ENCODE assay signal across 19 cellular contexts in genomic region chr7:1234794-1235500, GRCh38. TPM values are rescaled to one million over a fixed set of nuclear protein-coding genes. Genes with fewer than 3 reads are reported as not detected.
DNase-seq lines count a peak whose midpoint lies in the region; ATAC-seq, FAIRE-seq and TF ChIP-seq lines count a peak whose summit lies in the region.
"Had no signal": no experiment of that assay in that cellular context is flagged by ENCODE, and none has a peak within 500 bp of the region (broad histone marks: within the 10 kb centered on the region; RNA-seq: fewer than 3 reads in every experiment).

No MANE protein-coding gene starts in this region.

- TF ChIP-seq POLR2A in spleen (IDR thresholded peaks at IDR 0.05), result no peak

- peaks cover 0 to 8% (median 0%) of the 10 kb centered on the region in 8 donors for H3K9me3 ChIP-seq in spleen
- H3K9me3 ChIP-seq: BLaER1, lower lobe of right lung, SJSA1 had no signal

- H3K4me3 ChIP-seq in spleen, result no peak overlapping the region
- H3K4me3 ChIP-seq: BLaER1, lower lobe of right lung, SJSA1 had no signal

- H3K4me1 ChIP-seq in spleen, result peaks cover 3 to 63% (median 29%) of the 10 kb centered on the region in 6 donors
- H3K4me1 ChIP-seq: BLaER1, SJSA1 had no signal

- intact Hi-C loops in spleen (cut with DNase I; ENCODE audit: low total_unique reads), result no loop called here

- peak overlapping the region; percentile 74 for H3K27ac Mint-ChIP-seq in stimulated activated naive CD8-positive, alpha-beta T cell treated with anti-CD3 and anti-CD28 coated beads, Interleukin-15, Interleukin-2, amounts not matched to agents 100 ng/mL and 50 ng/mL, for 24 hours
- H3K27ac Mint-ChIP-seq in T-helper 2 cell treated with Interferon-gamma antibody and Interleukin-4, amounts not matched to agents 5 μg/mL and 100 μg/mL, for 36 hours, result peak overlapping the region; percentile 87
- peak overlapping the region; percentile 93 for H3K27ac Mint-ChIP-seq in glutamatergic neuron (ENCODE audit: unreplicated experiment)

- H3K36me3 ChIP-seq in spleen, result no peaks in the 10 kb centered on the region
- H3K36me3 ChIP-seq: BLaER1, lower lobe of right lung, SJSA1 had no signal

- TF ChIP-seq CTCF in glutamatergic neuron (IDR thresholded peaks at IDR 0.05; ENCODE audit: partially characterized antibody, unreplicated experiment), result no peak
- no peak for TF ChIP-seq CTCF in spleen (IDR thresholded peaks at IDR 0.05 in 8 of 11, conservative IDR thresholded peaks at IDR 0.05 in 3 of 11)

- DNase-seq in stimulated activated naive CD8-positive, alpha-beta T cell treated with anti-CD3 and anti-CD28 coated beads, Interleukin-15, Interleukin-2, amounts not matched to agents 100 U/mL and 50 U/mL, for 24 hours, result no peak
- DNase-seq in T-helper 2 cell treated with Interferon-gamma antibody and Interleukin-4, amounts not matched to agents 5 μg/mL and 100 μg/mL, for 36 hours (ENCODE audit: low spot score), result no peak
- DNase-seq in glutamatergic neuron (peak; percentile 45), urothelium cell line (ENCODE audit: low spot score) (no peak), spleen (no peak), NCI-H2107 (lab: John Stamatoyannopoulos, UW) (no peak)
- no peak for DNase-seq in effector CD4-positive, alpha-beta T cell
- DNase-seq: activated CD4-positive, alpha-beta T cell treated with anti-CD3 and anti-CD28 coated beads for 4 hours; amniotic stem cell; head of caudate nucleus; lower lobe of right lung; NCI-H1092 treated with DMSO at 0.1 percent for 48 hours; NCI-H510A; stimulated activated CD4-positive, alpha-beta T cell treated with anti-CD3 and anti-CD28 coated beads, Interleukin-2, amount 100 ng/mL, for 24 hours had no signal

- FAIRE-seq in urothelium cell line (lab: Jason Lieb, UNC), result peak; percentile 96
- FAIRE-seq: endometrium had no signal

- H3K4me3 Mint-ChIP-seq in stimulated activated naive CD8-positive, alpha-beta T cell treated with anti-CD3 and anti-CD28 coated beads, Interleukin-15, Interleukin-2, amounts not matched to agents 100 ng/mL and 50 ng/mL, for 24 hours, result peak overlapping the region; percentile 57
- H3K4me3 Mint-ChIP-seq in T-helper 2 cell treated with Interferon-gamma antibody and Interleukin-4, amounts not matched to agents 5 μg/mL and 100 μg/mL, for 36 hours, result peak overlapping the region; percentile 27
- H3K4me3 Mint-ChIP-seq in glutamatergic neuron (ENCODE audit: unreplicated experiment), result peak overlapping the region; percentile 96

- WGBS in spleen, 5 donors, result 4 to 12% (median 6%) methylated on average over 31 to 40 of the region's 40 CpGs

- no peak for ATAC-seq in stimulated activated naive CD8-positive, alpha-beta T cell treated with anti-CD3 and anti-CD28 coated beads, Interleukin-15, Interleukin-2, amounts not matched to agents 100 U/mL and 50 U/mL, for 24 hours

- peaks cover 33% of the 10 kb centered on the region for H3K4me1 Mint-ChIP-seq in stimulated activated naive CD8-positive, alpha-beta T cell treated with anti-CD3 and anti-CD28 coated beads, Interleukin-15, Interleukin-2, amounts not matched to agents 100 ng/mL and 50 ng/mL, for 24 hours (ENCODE audit: low read depth)
- H3K4me1 Mint-ChIP-seq in T-helper 2 cell treated with Interferon-gamma antibody and Interleukin-4, amounts not matched to agents 5 μg/mL and 100 μg/mL, for 36 hours (ENCODE audit: low read depth), result peaks cover 5% of the 10 kb centered on the region
- peaks cover 25% of the 10 kb centered on the region for H3K4me1 Mint-ChIP-seq in glutamatergic neuron (ENCODE audit: low read depth, unreplicated experiment)

- H3K9me3 Mint-ChIP-seq in stimulated activated naive CD8-positive, alpha-beta T cell treated with anti-CD3 and anti-CD28 coated beads, Interleukin-15, Interleukin-2, amounts not matched to agents 100 ng/mL and 50 ng/mL, for 24 hours, result no peaks in the 10 kb centered on the region
- H3K9me3 Mint-ChIP-seq in T-helper 2 cell treated with Interferon-gamma antibody and Interleukin-4, amounts not matched to agents 5 μg/mL and 100 μg/mL, for 36 hours, result peaks cover 12% of the 10 kb centered on the region
- peaks cover 42% of the 10 kb centered on the region for H3K9me3 Mint-ChIP-seq in glutamatergic neuron (ENCODE audit: unreplicated experiment)

- peaks cover 34 to 100% (median 94%) of the 10 kb centered on the region in 7 donors for H3K27me3 ChIP-seq in spleen (replicated peaks in 1 of 7)

- no peak overlapping the region for H3K27ac ChIP-seq in spleen
- H3K27ac ChIP-seq: BLaER1, lower lobe of right lung, SJSA1 had no signal

- peaks cover 61% of the 10 kb centered on the region for H3K27me3 Mint-ChIP-seq in stimulated activated naive CD8-positive, alpha-beta T cell treated with anti-CD3 and anti-CD28 coated beads, Interleukin-15, Interleukin-2, amounts not matched to agents 100 ng/mL and 50 ng/mL, for 24 hours
- H3K27me3 Mint-ChIP-seq in T-helper 2 cell treated with Interferon-gamma antibody and Interleukin-4, amounts not matched to agents 5 μg/mL and 100 μg/mL, for 36 hours (ENCODE audit: low read depth), result peaks cover 57% of the 10 kb centered on the region
- peaks cover 39% of the 10 kb centered on the region for H3K27me3 Mint-ChIP-seq in glutamatergic neuron (ENCODE audit: unreplicated experiment)

- peaks cover 6% of the 10 kb centered on the region for H3K36me3 Mint-ChIP-seq in stimulated activated naive CD8-positive, alpha-beta T cell treated with anti-CD3 and anti-CD28 coated beads, Interleukin-15, Interleukin-2, amounts not matched to agents 100 ng/mL and 50 ng/mL, for 24 hours (ENCODE audit: low read depth)
- H3K36me3 Mint-ChIP-seq in T-helper 2 cell treated with Interferon-gamma antibody and Interleukin-4, amounts not matched to agents 5 μg/mL and 100 μg/mL, for 36 hours (ENCODE audit: low read depth), result peaks cover 6% of the 10 kb centered on the region
- peaks cover 7% of the 10 kb centered on the region for H3K36me3 Mint-ChIP-seq in glutamatergic neuron (ENCODE audit: unreplicated experiment)

RNA-seq across cellular contexts. Expression of gene UNCX, which starts 2.3 kb away (rescaled TPM):
- total RNA-seq in glutamatergic neuron (ENCODE audit: unreplicated experiment) (106 TPM), spleen (not detected)
- polyA plus RNA-seq in spleen, result not detected
- total RNA-seq: lower lobe of right lung, posterior vena cava, SJSA1 had no signal

Comparison
In these comparisons a context has a peak if more than half of its experiments do, and no peak if none do; other contexts are left out.
1. H3K4me3 Mint-ChIP-seq: peak in every context shown above with its lines; median percentile 96 in glutamatergic neuron; 57 in stimulated activated naive CD8-positive, alpha-beta T cell treated with anti-CD3 and anti-CD28 coated beads, Interleukin-15, Interleukin-2, amounts not matched to agents 100 ng/mL and 50 ng/mL, for 24 hours; 27 in T-helper 2 cell treated with Interferon-gamma antibody and Interleukin-4, amounts not matched to agents 5 μg/mL and 100 μg/mL, for 36 hours.
2. RNA of gene UNCX, which starts 2.3 kb away (total RNA-seq): 106 TPM in glutamatergic neuron (single experiment); not detected in spleen; every median in the first group is over 100 times any median in the second.
3. Peak in every context shown above with its lines, with median percentiles within 50 percentile points of each other: H3K27ac Mint-ChIP-seq.